In genomic region chr5:110269478-110270142, GRCh38 we compare ENCODE assay signal across 17 cellular contexts.
DNase-seq lines count a peak whose midpoint lies in the region; TF ChIP-seq lines count a peak whose summit lies in the region.
"Had no signal": no experiment of that assay in that cellular context is flagged by ENCODE, and none has a peak within 500 bp of the region (broad histone marks: within the 10 kb centered on the region; RNA-seq: fewer than 3 reads in every experiment).

No MANE protein-coding gene starts in this region.

- peak overlapping the region; percentile 63 for H3K27ac ChIP-seq in A673 (ENCODE audit: low read depth, low read length, poor library complexity, severe bottlenecking)

- H3K36me3 Mint-ChIP-seq in activated naive CD4-positive, alpha-beta T cell treated with anti-CD3 and anti-CD28 coated beads, Interleukin-2, amount 10 ng/mL, durations not matched to agents 7 days and 5 days: no peaks in the 10 kb centered on the region

- TF ChIP-seq CTCF in A673 (conservative IDR thresholded peaks at IDR 0.05; ENCODE audit: low read depth, low read length) (no peak), AG10803 (conservative IDR thresholded peaks at IDR 0.05; ENCODE audit: low read length) (no peak)

- no TSS peak for BruUV-seq in A673 (replicated peaks; lab: Mats Ljungman, UMichigan)

- intact Hi-C loops in A673 (cut with micrococcal nuclease; ENCODE audit: unreplicated experiment): no loop called here

- H3K4me1 Mint-ChIP-seq in activated naive CD4-positive, alpha-beta T cell treated with anti-CD3 and anti-CD28 coated beads, Interleukin-2, amount 10 ng/mL, durations not matched to agents 7 days and 5 days: peaks cover 3% of the 10 kb centered on the region

- no peak overlapping the region for H3K27ac Mint-ChIP-seq in activated naive CD4-positive, alpha-beta T cell treated with anti-CD3 and anti-CD28 coated beads, Interleukin-2, amount 10 ng/mL, durations not matched to agents 7 days and 5 days
- H3K27ac Mint-ChIP-seq: CD4-positive, alpha-beta T cell; HFFc6 had no signal

- no peak overlapping the region for H3K4me3 ChIP-seq in A673 (ENCODE audit: low read depth, low read length, poor library complexity, severe bottlenecking)
- H3K4me3 ChIP-seq in AG10803 (ENCODE audit: low read length): no peak overlapping the region; the same call in 1 of the 2 replicates

- H3K27me3 ChIP-seq in A673 (replicated peaks; ENCODE audit: insufficient read depth, low read depth, low read length, poor library complexity): no peaks in the 10 kb centered on the region
- H3K27me3 ChIP-seq: BE2C had no signal

- no peaks in the 10 kb centered on the region for H3K27me3 Mint-ChIP-seq in activated naive CD4-positive, alpha-beta T cell treated with anti-CD3 and anti-CD28 coated beads, Interleukin-2, amount 10 ng/mL, durations not matched to agents 7 days and 5 days
- H3K27me3 Mint-ChIP-seq: CD4-positive, alpha-beta T cell had no signal

- CTCF ChIA-PET in A673 (lab: Charles Lee): no interaction called here
- CTCF ChIA-PET in activated naive CD4-positive, alpha-beta T cell treated with anti-CD3 and anti-CD28 coated beads, Interleukin-2, amount 10 ng/mL, durations not matched to agents 7 days and 5 days (lab: Charles Lee): no interaction called here

- H3K4me1 ChIP-seq in A673 (ENCODE audit: insufficient read depth, low read length, poor library complexity, severe bottlenecking): peaks cover 25% of the 10 kb centered on the region
- H3K4me1 ChIP-seq: BE2C had no signal

- POLR2A ChIA-PET in A673 (lab: Charles Lee; ENCODE audit: low non-redundant PET): no interaction called here

- no peaks in the 10 kb centered on the region for H3K9me3 ChIP-seq in A673 (ENCODE audit: low read depth, low read length, poor library complexity, severe bottlenecking)
- H3K9me3 ChIP-seq: BE2C had no signal

- H3K36me3 ChIP-seq in A673 (ENCODE audit: insufficient read depth, low read length, poor library complexity, severe bottlenecking): no peaks in the 10 kb centered on the region
- H3K36me3 ChIP-seq: BE2C had no signal

- H3K9me3 Mint-ChIP-seq in activated naive CD4-positive, alpha-beta T cell treated with anti-CD3 and anti-CD28 coated beads, Interleukin-2, amount 10 ng/mL, durations not matched to agents 7 days and 5 days: no peaks in the 10 kb centered on the region
- H3K9me3 Mint-ChIP-seq: CD4-positive, alpha-beta T cell had no signal

- DNase-seq in A673 (ENCODE audit: low spot score): peak; percentile 51
- DNase-seq in AG10803 (ENCODE audit: low read depth): peak; percentile 66
- peak; percentile 41 for DNase-seq in OCI-M1 (lab: John Stamatoyannopoulos, UW)
- peak; percentile 30 for DNase-seq in myocyte (ENCODE audit: low read depth)
- no peak for DNase-seq in NCI-H1694 treated with DMSO at 0.1 percent for 48 hours (lab: John Stamatoyannopoulos, UW)
- no peak for DNase-seq in activated effector memory CD4-positive, alpha-beta T cell treated with anti-CD3 and anti-CD28 coated beads, Interleukin-2, amount 50 U/mL, for 16 hours
- DNase-seq in activated naive CD4-positive, alpha-beta T cell treated with anti-CD3 and anti-CD28 coated beads, Interleukin-2, amount 10 ng/mL, durations not matched to agents 7 days and 5 days: no peak
- no peak for DNase-seq in NCI-H2029 (lab: John Stamatoyannopoulos, UW)
- DNase-seq: BE2C; CD4-positive, alpha-beta T cell; HFFc6; KBM-7; NCI-H1092; NCI-H146; NCI-H226; NCI-H524 treated with DMSO at 0.1 percent for 48 hours; SHP77 treated with DMSO at 0.1 percent for 48 hours had no signal

- no peak overlapping the region for H3K4me3 Mint-ChIP-seq in activated naive CD4-positive, alpha-beta T cell treated with anti-CD3 and anti-CD28 coated beads, Interleukin-2, amount 10 ng/mL, durations not matched to agents 7 days and 5 days
- H3K4me3 Mint-ChIP-seq: CD4-positive, alpha-beta T cell; HFFc6 had no signal

Comparison
In these comparisons a context has a peak if more than half of its experiments do, and no peak if none do; other contexts are left out.
1. DNase-seq: peak in A673 (single experiment), AG10803 (single experiment), OCI-M1 (single experiment) and myocyte (single experiment); none in NCI-H1694 treated with DMSO at 0.1 percent for 48 hours (single experiment), activated effector memory CD4-positive, alpha-beta T cell treated with anti-CD3 and anti-CD28 coated beads, Interleukin-2, amount 50 U/mL, for 16 hours (single experiment), activated naive CD4-positive, alpha-beta T cell treated with anti-CD3 and anti-CD28 coated beads, Interleukin-2, amount 10 ng/mL, durations not matched to agents 7 days and 5 days (single experiment) and NCI-H2029 (single experiment).